18 cellular contexts compared by ENCODE assay signal in the genomic region with DNA sequence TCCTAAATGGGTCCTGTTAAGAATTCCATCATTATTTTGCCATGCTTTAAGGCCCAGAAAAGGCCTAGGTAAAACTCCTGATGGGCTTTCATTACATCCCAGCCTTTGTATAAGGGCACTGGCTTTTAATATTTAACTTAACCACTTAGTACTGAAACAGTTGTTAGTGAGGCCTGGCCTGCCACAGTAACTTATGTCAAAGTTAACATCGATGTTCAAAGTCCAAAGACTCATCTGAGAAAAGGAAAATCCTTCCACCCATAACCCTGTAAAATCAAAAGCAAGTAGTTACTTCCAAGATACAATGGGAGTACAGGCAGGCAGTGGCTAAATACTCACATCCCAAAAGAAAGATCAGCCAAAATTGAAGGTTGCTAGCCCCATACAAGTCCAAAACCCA. TPM values are rescaled to one million over a fixed set of nuclear protein-coding genes. Genes with fewer than 3 reads are reported as not detected.
A peak's percentile ranks its signal among the peaks of the same experiment; 100 is the strongest.
DNase-seq lines count a peak whose midpoint lies in the region; ATAC-seq and TF ChIP-seq lines count a peak whose summit lies in the region.
"Had no signal": no experiment of that assay in that cellular context is flagged by ENCODE, and none has a peak within 500 bp of the region (broad histone marks: within the 10 kb centered on the region; RNA-seq: fewer than 3 reads in every experiment).

No MANE protein-coding gene starts in this region.

- TF ChIP-seq CTCF in hepatocyte (IDR thresholded peaks at IDR 0.05; ENCODE audit: poor library complexity) = no peak
- no peak for TF ChIP-seq CTCF in nephron (IDR thresholded peaks at IDR 0.05; ENCODE audit: unreplicated experiment in 3 of 3)

- H3K4me1 ChIP-seq in hepatocyte (ENCODE audit: insufficient read depth) = no peaks in the 10 kb centered on the region
- H3K4me1 ChIP-seq: Caco-2 had no signal

- H3K4me2 ChIP-seq in hepatocyte = no peak overlapping the region

- no peaks in the 10 kb centered on the region for H4K20me1 ChIP-seq in hepatocyte (ENCODE audit: insufficient read depth, poor library complexity, severe bottlenecking)

- no peak for ATAC-seq in activated T-helper 17 cell treated with anti-CD3 and anti-CD28 coated beads, Interleukin-2, amount 50 U/mL, for 72 hours (replicated peaks)
- ATAC-seq: CD8-positive, alpha-beta T cell; HCT116 had no signal

- no peaks in the 10 kb centered on the region for H3K9me3 ChIP-seq in hepatocyte (ENCODE audit: low read depth)

- H3K27me3 Mint-ChIP-seq in nephron (ENCODE audit: low read depth) = peaks cover 4% of the 10 kb centered on the region
- peaks cover 13% of the 10 kb centered on the region for H3K27me3 Mint-ChIP-seq in activated T-helper 17 cell treated with anti-CD3 and anti-CD28 coated beads, Interleukin-2, amount 50 U/mL, for 72 hours

- H3K36me3 Mint-ChIP-seq in nephron (ENCODE audit: low read depth) = no peaks in the 10 kb centered on the region
- H3K36me3 Mint-ChIP-seq in activated T-helper 17 cell treated with anti-CD3 and anti-CD28 coated beads, Interleukin-2, amount 50 U/mL, for 72 hours (ENCODE audit: low read depth) = no peaks in the 10 kb centered on the region
- H3K36me3 Mint-ChIP-seq: CD4-positive, CD25-positive, alpha-beta regulatory T cell; CD8-positive, alpha-beta T cell had no signal

- no peaks in the 10 kb centered on the region for H3K79me2 ChIP-seq in hepatocyte

- no peaks in the 10 kb centered on the region for H3K36me3 ChIP-seq in hepatocyte (replicated peaks; ENCODE audit: insufficient read depth, low read depth)

- H3K4me1 Mint-ChIP-seq in nephron = no peaks in the 10 kb centered on the region
- H3K4me1 Mint-ChIP-seq in activated T-helper 17 cell treated with anti-CD3 and anti-CD28 coated beads, Interleukin-2, amount 50 U/mL, for 72 hours = no peaks in the 10 kb centered on the region
- H3K4me1 Mint-ChIP-seq: CD4-positive, CD25-positive, alpha-beta regulatory T cell had no signal

- no peaks in the 10 kb centered on the region for H3K27me3 ChIP-seq in hepatocyte

- H3K27ac Mint-ChIP-seq in nephron = peak overlapping the region; percentile 50 to 93 (median 82)
- no peak overlapping the region for H3K27ac Mint-ChIP-seq in activated T-helper 17 cell treated with anti-CD3 and anti-CD28 coated beads, Interleukin-2, amount 50 U/mL, for 72 hours
- H3K27ac Mint-ChIP-seq: CD4-positive, CD25-positive, alpha-beta regulatory T cell; CD8-positive, alpha-beta T cell had no signal

- no peak overlapping the region for H3K4me3 Mint-ChIP-seq in nephron
- H3K4me3 Mint-ChIP-seq in activated T-helper 17 cell treated with anti-CD3 and anti-CD28 coated beads, Interleukin-2, amount 50 U/mL, for 72 hours = no peak overlapping the region
- H3K4me3 Mint-ChIP-seq: CD4-positive, CD25-positive, alpha-beta regulatory T cell; CD8-positive, alpha-beta T cell had no signal

- DNase-seq in hepatocyte (ENCODE audit: low spot score) = no peak
- DNase-seq in left kidney (ENCODE audit: low read depth, low spot score) = peak; percentile 9
- DNase-seq in NCI-H82 treated with DMSO at 0.1 percent for 48 hours (lab: John Stamatoyannopoulos, UW; ENCODE audit: unreplicated experiment) = no peak
- DNase-seq in MV-4-11 (lab: John Stamatoyannopoulos, UW) = no peak
- no peak for DNase-seq in HCEC 1CT
- DNase-seq: C1 segment of cervical spinal cord; Caco-2; CD4-positive, CD25-positive, alpha-beta regulatory T cell; CD8-positive, alpha-beta T cell; DMS153; DND-41; GM23248; H7 had no signal

- 75% methylated on average over 1 of the region's 1 CpG for WGBS in hepatocyte (ENCODE audit: low lambda C conversion rate, missing lambda C conversion rate)

- peak overlapping the region; percentile 48 for H3K27ac ChIP-seq in hepatocyte
- H3K27ac ChIP-seq: GM23248 had no signal

- no peak overlapping the region for H3K4me3 ChIP-seq in hepatocyte
- H3K4me3 ChIP-seq: GM23248 had no signal

- peaks cover 18% of the 10 kb centered on the region for H3K9me3 Mint-ChIP-seq in nephron
- H3K9me3 Mint-ChIP-seq in activated T-helper 17 cell treated with anti-CD3 and anti-CD28 coated beads, Interleukin-2, amount 50 U/mL, for 72 hours = peaks cover 7% of the 10 kb centered on the region

- H3K9me2 ChIP-seq in hepatocyte (replicated peaks; ENCODE audit: insufficient read depth) = no peaks in the 10 kb centered on the region

- H2AFZ ChIP-seq in hepatocyte = no peak overlapping the region
- H2AFZ ChIP-seq: GM23248 had no signal

RNA-seq across cellular contexts. Expression of a gene that starts 15.0 kb away (rescaled TPM):
- total RNA-seq in hepatocyte = 35.4 and 45.1 TPM in 2 replicates
- 27.9 and 29.2 TPM in 2 replicates for polyA plus RNA-seq in hepatocyte
- not detected for total RNA-seq in activated T-helper 17 cell treated with anti-CD3 and anti-CD28 coated beads, Interleukin-2, amount 50 U/mL, for 72 hours
- total RNA-seq: A172; Caco-2; CD4-positive, CD25-positive, alpha-beta regulatory T cell; CD8-positive, alpha-beta T cell; GM23248 had no signal
- polyA plus RNA-seq: BJ; CD4-positive, CD25-positive, alpha-beta regulatory T cell; GM23248 had no signal

Comparison
In these comparisons a context has a peak if more than half of its experiments do, and no peak if none do; other contexts are left out.
1. RNA of a gene that starts 15.0 kb away (total RNA-seq): 35.4 to 45.1 TPM in hepatocyte; not detected in activated T-helper 17 cell treated with anti-CD3 and anti-CD28 coated beads, Interleukin-2, amount 50 U/mL, for 72 hours; every median in the first group is over 10 times any median in the second.